17 cellular contexts compared by ENCODE assay signal in the genomic region with DNA sequence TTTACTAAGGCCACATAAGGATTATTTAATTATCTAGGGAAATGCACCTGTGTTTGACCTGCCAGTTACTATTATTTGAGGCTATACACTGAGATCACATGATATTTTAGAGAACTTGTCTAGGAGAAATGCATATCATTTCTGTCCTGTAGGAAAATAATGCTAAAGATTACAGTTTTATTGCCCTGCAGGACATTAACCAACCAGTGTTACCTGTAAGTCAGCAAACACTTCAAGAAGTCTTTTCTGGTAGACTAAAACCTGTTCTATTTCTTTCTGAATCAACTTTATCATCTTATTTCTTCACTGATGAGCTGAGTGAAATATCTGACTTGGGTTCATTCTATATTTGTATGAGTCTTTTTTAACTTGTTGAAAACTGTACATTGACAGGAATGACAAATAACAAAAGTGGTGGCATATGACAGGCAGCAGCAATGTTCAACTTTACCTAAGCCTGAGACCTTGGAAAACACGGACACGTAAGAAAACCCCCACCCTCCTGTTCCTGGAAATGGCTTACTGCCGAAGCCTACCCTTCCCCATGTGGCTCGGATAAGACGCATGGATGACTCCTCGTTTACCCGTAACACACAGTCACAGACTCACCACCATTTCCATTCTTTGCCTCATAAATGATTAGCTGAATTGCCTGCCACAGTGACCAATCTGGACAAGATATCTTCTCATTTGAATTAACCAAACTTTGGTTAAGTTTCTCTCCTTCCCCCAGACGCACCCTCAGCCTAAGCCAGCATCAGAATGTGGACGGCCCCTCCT.
"Had no signal": no experiment of that assay in that cellular context is flagged by ENCODE, and none has a peak within 500 bp of the region (broad histone marks: within the 10 kb centered on the region; RNA-seq: fewer than 3 reads in every experiment).

No MANE protein-coding gene starts in this region.

- ATAC-seq: effector memory CD8-positive, alpha-beta T cell; gastroesophageal sphincter; natural killer cell; psoas muscle; right lobe of liver; stimulated activated naive CD8-positive, alpha-beta T cell treated with anti-CD3 and anti-CD28 coated beads, Interleukin-15, Interleukin-2, amounts not matched to agents 100 U/mL and 50 U/mL, for 24 hours; upper lobe of right lung had no signal

- H3K4me3 ChIP-seq: breast epithelium, gastroesophageal sphincter, heart right ventricle, psoas muscle, right lobe of liver, upper lobe of right lung had no signal

- H3K4me3 Mint-ChIP-seq: activated CD4-positive, alpha-beta T cell treated with anti-CD3 and anti-CD28 coated beads, Interleukin-2, amount 10 ng/mL, durations not matched to agents 24 days and 14 days; activated naive CD8-positive, alpha-beta T cell treated with anti-CD3 and anti-CD28 coated beads, Interleukin-2, amount 10 ng/mL, durations not matched to agents 7 days and 5 days; effector memory CD8-positive, alpha-beta T cell; memory B cell; natural killer cell had no signal

- H3K9me3 Mint-ChIP-seq: activated CD4-positive, alpha-beta T cell treated with anti-CD3 and anti-CD28 coated beads, Interleukin-2, amount 10 ng/mL, durations not matched to agents 24 days and 14 days; activated naive CD8-positive, alpha-beta T cell treated with anti-CD3 and anti-CD28 coated beads, Interleukin-2, amount 10 ng/mL, durations not matched to agents 7 days and 5 days; effector memory CD8-positive, alpha-beta T cell; natural killer cell had no signal

- DNase-seq: activated CD4-positive, alpha-beta T cell treated with anti-CD3 and anti-CD28 coated beads, Interleukin-2, amount 10 ng/mL, durations not matched to agents 24 days and 14 days; activated CD4-positive, CD25-positive, alpha-beta regulatory T cell; activated CD8-positive, alpha-beta memory T cell treated with anti-CD3 and anti-CD28 coated beads, Interleukin-2, amount 50 U/mL, for 48 hours; activated naive CD8-positive, alpha-beta T cell treated with anti-CD3 and anti-CD28 coated beads, Interleukin-2, amount 10 ng/mL, durations not matched to agents 7 days and 5 days; effector memory CD8-positive, alpha-beta T cell; heart right ventricle; islet precursor cell; left ventricle myocardium superior; natural killer cell; psoas muscle; right lobe of liver; stimulated activated naive CD8-positive, alpha-beta T cell treated with anti-CD3 and anti-CD28 coated beads, Interleukin-15, Interleukin-2, amounts not matched to agents 100 U/mL and 50 U/mL, for 24 hours; T-helper 2 cell; upper lobe of right lung had no signal

- H3K27me3 ChIP-seq: breast epithelium, heart right ventricle, right lobe of liver, upper lobe of right lung had no signal

- H3K4me1 ChIP-seq: breast epithelium, right lobe of liver had no signal

- H3K36me3 Mint-ChIP-seq: activated naive CD8-positive, alpha-beta T cell treated with anti-CD3 and anti-CD28 coated beads, Interleukin-2, amount 10 ng/mL, durations not matched to agents 7 days and 5 days; memory B cell; natural killer cell had no signal

- H3K9me3 ChIP-seq: breast epithelium, gastroesophageal sphincter, heart right ventricle, psoas muscle, right lobe of liver, upper lobe of right lung had no signal

- H3K27ac ChIP-seq: breast epithelium, psoas muscle, right lobe of liver, upper lobe of right lung had no signal

- H3K4me1 Mint-ChIP-seq: activated CD4-positive, alpha-beta T cell treated with anti-CD3 and anti-CD28 coated beads, Interleukin-2, amount 10 ng/mL, durations not matched to agents 24 days and 14 days; activated naive CD8-positive, alpha-beta T cell treated with anti-CD3 and anti-CD28 coated beads, Interleukin-2, amount 10 ng/mL, durations not matched to agents 7 days and 5 days; memory B cell; natural killer cell had no signal

- H3K36me3 ChIP-seq: breast epithelium, gastroesophageal sphincter, heart right ventricle, right lobe of liver, upper lobe of right lung had no signal
